In genomic region chr2:164719996-164720941, GRCh38 we compare ENCODE assay signal across 15 cellular contexts.
DNase-seq lines count a peak whose midpoint lies in the region; ATAC-seq, FAIRE-seq and TF ChIP-seq lines count a peak whose summit lies in the region.
"Had no signal": no experiment of that assay in that cellular context is flagged by ENCODE, and none has a peak within 500 bp of the region (broad histone marks: within the 10 kb centered on the region; RNA-seq: fewer than 3 reads in every experiment).

No MANE protein-coding gene starts in this region.

- H3K4me1 ChIP-seq in ACC112 (ENCODE audit: control insufficient read depth, insufficient read depth, low read length, unreplicated experiment) (peaks cover 26% of the 10 kb centered on the region), RWPE2 (ENCODE audit: insufficient read depth, poor library complexity, severe bottlenecking) (peaks cover 27% of the 10 kb centered on the region)
- no peaks in the 10 kb centered on the region for H3K4me1 ChIP-seq in naive thymus-derived CD4-positive, alpha-beta T cell (ENCODE audit: control insufficient read depth in 2 of 2, insufficient read depth in 2 of 2, low read length in 2 of 2)

- H3K36me3 ChIP-seq in ACC112 (ENCODE audit: insufficient read depth, low read length): no peaks in the 10 kb centered on the region
- H3K36me3 ChIP-seq in RWPE2 (ENCODE audit: low read depth): peaks cover 19% of the 10 kb centered on the region
- no peaks in the 10 kb centered on the region for H3K36me3 ChIP-seq in naive thymus-derived CD4-positive, alpha-beta T cell (ENCODE audit: control insufficient read depth in 2 of 3, insufficient read depth in 3 of 3, low read length in 3 of 3)
- H3K36me3 ChIP-seq: gastrocnemius medialis, WERI-Rb-1 had no signal

- no peak for TF ChIP-seq POLR2A in GM12891 (IDR thresholded peaks at IDR 0.05; ENCODE audit: low read depth, low read length)

- H3K27me3 Mint-ChIP-seq in mesothelial cell of epicardium (ENCODE audit: low read depth): no peaks in the 10 kb centered on the region
- H3K27me3 Mint-ChIP-seq in naive thymus-derived CD4-positive, alpha-beta T cell: peaks cover 0 to 2% (median 0%) of the 10 kb centered on the region in 5 donors
- H3K27me3 Mint-ChIP-seq: activated naive CD8-positive, alpha-beta T cell; dendritic cell treated with granulocyte-macrophage colony-stimulating factor and Interleukin-4, amounts not matched to agents 40 ng/mL and 50 ng/mL, for 4 days; natural killer cell treated with Interleukin-12 subunit alpha and Interleukin-12 subunit beta and Interleukin-15 and Interleukin-18, amount 100 ng/mL, for 72 hours had no signal

- no peak for FAIRE-seq in GM12891 (lab: Jason Lieb, UNC)
- FAIRE-seq: A549, D721Med had no signal

- H3K9me3 Mint-ChIP-seq in mesothelial cell of epicardium: no peaks in the 10 kb centered on the region
- no peaks in the 10 kb centered on the region for H3K9me3 Mint-ChIP-seq in naive thymus-derived CD4-positive, alpha-beta T cell
- H3K9me3 Mint-ChIP-seq: dendritic cell treated with granulocyte-macrophage colony-stimulating factor and Interleukin-4, amounts not matched to agents 40 ng/mL and 50 ng/mL, for 4 days; natural killer cell treated with Interleukin-12 subunit alpha and Interleukin-12 subunit beta and Interleukin-15 and Interleukin-18, amount 100 ng/mL, for 72 hours had no signal

- H3K36me3 Mint-ChIP-seq in mesothelial cell of epicardium: peaks cover 2% of the 10 kb centered on the region
- H3K36me3 Mint-ChIP-seq in naive thymus-derived CD4-positive, alpha-beta T cell: no peaks in the 10 kb centered on the region
- H3K36me3 Mint-ChIP-seq: activated naive CD8-positive, alpha-beta T cell; natural killer cell treated with Interleukin-12 subunit alpha and Interleukin-12 subunit beta and Interleukin-15 and Interleukin-18, amount 100 ng/mL, for 72 hours had no signal

- peak overlapping the region; percentile 98 for H3K27ac Mint-ChIP-seq in mesothelial cell of epicardium
- H3K27ac Mint-ChIP-seq in naive thymus-derived CD4-positive, alpha-beta T cell: no peak overlapping the region
- H3K27ac Mint-ChIP-seq: activated naive CD8-positive, alpha-beta T cell; dendritic cell treated with granulocyte-macrophage colony-stimulating factor and Interleukin-4, amounts not matched to agents 40 ng/mL and 50 ng/mL, for 4 days; natural killer cell treated with Interleukin-12 subunit alpha and Interleukin-12 subunit beta and Interleukin-15 and Interleukin-18, amount 100 ng/mL, for 72 hours had no signal

- H3K27me3 ChIP-seq in ACC112 (ENCODE audit: insufficient read depth, low read length): no peaks in the 10 kb centered on the region
- no peaks in the 10 kb centered on the region for H3K27me3 ChIP-seq in RWPE2 (ENCODE audit: insufficient read depth, poor library complexity, severe bottlenecking)
- H3K27me3 ChIP-seq in naive thymus-derived CD4-positive, alpha-beta T cell (ENCODE audit: control insufficient read depth in 2 of 2, insufficient read depth in 2 of 2, low read length in 2 of 2): no peaks in the 10 kb centered on the region
- H3K27me3 ChIP-seq: gastrocnemius medialis had no signal

- DNase-seq in RWPE2 (ENCODE audit: low spot score) (no peak), epithelial cell of prostate (ENCODE audit: low read depth, low spot score) (no peak), mesothelial cell of epicardium (ENCODE audit: low spot score in 2 of 2, unreplicated experiment in 2 of 2) (no peak), NCI-H1436 treated with DMSO at 0.1 percent for 48 hours (lab: John Stamatoyannopoulos, UW) (no peak), midbrain (lab: John Stamatoyannopoulos, UW) (no peak), GM12891 (ENCODE audit: insufficient read length, low spot score) (no peak)
- DNase-seq in naive thymus-derived CD4-positive, alpha-beta T cell: no peak
- DNase-seq: gastrocnemius medialis, WERI-Rb-1 had no signal

- peak overlapping the region; percentile 45 for H3K4me3 Mint-ChIP-seq in mesothelial cell of epicardium
- no peak overlapping the region for H3K4me3 Mint-ChIP-seq in naive thymus-derived CD4-positive, alpha-beta T cell
- H3K4me3 Mint-ChIP-seq: activated naive CD8-positive, alpha-beta T cell; dendritic cell treated with granulocyte-macrophage colony-stimulating factor and Interleukin-4, amounts not matched to agents 40 ng/mL and 50 ng/mL, for 4 days; natural killer cell treated with Interleukin-12 subunit alpha and Interleukin-12 subunit beta and Interleukin-15 and Interleukin-18, amount 100 ng/mL, for 72 hours had no signal

- no peaks in the 10 kb centered on the region for H3K9me3 ChIP-seq in RWPE2 (ENCODE audit: severe bottlenecking)
- H3K9me3 ChIP-seq in naive thymus-derived CD4-positive, alpha-beta T cell (ENCODE audit: control insufficient read depth in 2 of 3, low read length in 3 of 3): no peaks in the 10 kb centered on the region
- H3K9me3 ChIP-seq: A549, gastrocnemius medialis had no signal

- intact Hi-C loops in naive thymus-derived CD4-positive, alpha-beta T cell (cut with micrococcal nuclease): loop anchor here in 1 of 2 donors (5.0 to 10.0 kb wide), 2 partner anchors 158 to 1555 kb away; no protein-coding TSS in a partner anchor

- H3K79me2 ChIP-seq in ACC112 (ENCODE audit: control insufficient read depth, insufficient read depth, low read length, unreplicated experiment): no peaks in the 10 kb centered on the region

- POLR2A ChIA-PET in naive thymus-derived CD4-positive, alpha-beta T cell (lab: Charles Lee): no interaction called here

- H2AFZ ChIP-seq in ACC112 (ENCODE audit: low read length, unreplicated experiment): peak overlapping the region; percentile 7

- no peak for TF ChIP-seq CTCF in RWPE2 (IDR thresholded peaks at IDR 0.05; ENCODE audit: poor library complexity, severe bottlenecking)
- TF ChIP-seq CTCF in mesothelial cell of epicardium (IDR thresholded peaks at IDR 0.05; ENCODE audit: unreplicated experiment): no peak

- peaks cover 62% of the 10 kb centered on the region for H3K4me1 Mint-ChIP-seq in mesothelial cell of epicardium
- H3K4me1 Mint-ChIP-seq in naive thymus-derived CD4-positive, alpha-beta T cell: no peaks in the 10 kb centered on the region

- no peak overlapping the region for H3K27ac ChIP-seq in ACC112 (ENCODE audit: low read depth, low read length)
- H3K27ac ChIP-seq in RWPE2 (ENCODE audit: poor library complexity, severe bottlenecking): peak overlapping the region; percentile 59
- H3K27ac ChIP-seq in epithelial cell of prostate: peak overlapping the region; percentile 70
- no peak overlapping the region for H3K27ac ChIP-seq in naive thymus-derived CD4-positive, alpha-beta T cell (ENCODE audit: low read depth, low read length)
- H3K27ac ChIP-seq: gastrocnemius medialis, WERI-Rb-1 had no signal

- CTCF ChIA-PET in naive thymus-derived CD4-positive, alpha-beta T cell (lab: Charles Lee): no interaction called here

- peak; percentile 91 for ATAC-seq in RWPE2 (ENCODE audit: low read depth)
- ATAC-seq in naive thymus-derived CD4-positive, alpha-beta T cell: no peak
- ATAC-seq: A549; gastrocnemius medialis; natural killer cell treated with Interleukin-12 subunit alpha and Interleukin-12 subunit beta and Interleukin-15 and Interleukin-18, amount 100 ng/mL, for 72 hours had no signal

- no peak overlapping the region for H3K4me3 ChIP-seq in ACC112 (ENCODE audit: low read depth, low read length)
- no peak overlapping the region for H3K4me3 ChIP-seq in RWPE2 (ENCODE audit: severe bottlenecking)
- no peak overlapping the region for H3K4me3 ChIP-seq in naive thymus-derived CD4-positive, alpha-beta T cell (ENCODE audit: low read length)
- H3K4me3 ChIP-seq: A549, gastrocnemius medialis had no signal

TF ChIP-seq in GM12891, 5 proteins besides CTCF, POLR2A, EP300 and RAD21:
- TF ChIP-seq POU2F2 (IDR thresholded peaks at IDR 0.05; ENCODE audit: low read depth, low read length): no peak
- no peak for TF ChIP-seq SPI1 (IDR thresholded peaks at IDR 0.05; ENCODE audit: low read depth, low read length)
- TF ChIP-seq TAF1 (IDR thresholded peaks at IDR 0.05; ENCODE audit: low read depth, low read length): no peak
- TF ChIP-seq POLR2AphosphoS5 (IDR thresholded peaks at IDR 0.05; ENCODE audit: low read depth, low read length): no peak
- TF ChIP-seq PAX5 (IDR thresholded peaks at IDR 0.05; ENCODE audit: insufficient read depth, low read length, severe bottlenecking): no peak

Comparison
In these comparisons a context has a peak if more than half of its experiments do, and no peak if none do; other contexts are left out.
1. H3K27ac ChIP-seq: peak in RWPE2 (single experiment) and epithelial cell of prostate (single experiment); none in ACC112 (single experiment) and naive thymus-derived CD4-positive, alpha-beta T cell (single experiment).